Comparison of ENCODE assay signal across 22 cellular contexts in genomic region chr3:14818804-14819500, GRCh38. TPM values are rescaled to one million over a fixed set of nuclear protein-coding genes. Genes with fewer than 3 reads are reported as not detected.
DNase-seq lines count a peak whose midpoint lies in the region; ATAC-seq and TF ChIP-seq lines count a peak whose summit lies in the region.
"Had no signal": no experiment of that assay in that cellular context is flagged by ENCODE, and none has a peak within 500 bp of the region (broad histone marks: within the 10 kb centered on the region; RNA-seq: fewer than 3 reads in every experiment).

Gene FGD5, plus strand, starts transcription at chr3:14818962. Its CDS starts 110 bp downstream, at chr3:14819072.

- no peak for TF ChIP-seq POLR2A in adrenal gland (IDR thresholded peaks at IDR 0.05)

- H3K36me3 ChIP-seq in adrenal gland (replicated peaks in 1 of 2), result no peaks in the 10 kb centered on the region

- intact Hi-C loops in adrenal gland (cut with DNase I), result no loop called here
- intact Hi-C loops in Right ventricle myocardium superior (cut with DNase I), result no loop called here

- H3K27me3 Mint-ChIP-seq in type B pancreatic cell, result peaks cover 55% of the 10 kb centered on the region
- peaks cover 9% of the 10 kb centered on the region for H3K27me3 Mint-ChIP-seq in glutamatergic neuron (ENCODE audit: unreplicated experiment)
- peaks cover 39% of the 10 kb centered on the region for H3K27me3 Mint-ChIP-seq in activated CD4-positive, alpha-beta memory T cell treated with anti-CD3 and anti-CD28 coated beads, Interleukin-2, amount 10 ng/mL, durations not matched to agents 7 days and 5 days

- no peak within 1 kb of the TSS for H3K4me3 Mint-ChIP-seq in type B pancreatic cell
- no peak within 1 kb of the TSS for H3K4me3 Mint-ChIP-seq in glutamatergic neuron (ENCODE audit: unreplicated experiment)
- H3K4me3 Mint-ChIP-seq in activated CD4-positive, alpha-beta memory T cell treated with anti-CD3 and anti-CD28 coated beads, Interleukin-2, amount 10 ng/mL, durations not matched to agents 7 days and 5 days, result no peak within 1 kb of the TSS
- H3K4me3 Mint-ChIP-seq: activated B cell treated with CpG ODN at 0.5 μM for 24 hours; activated CD8-positive, alpha-beta T cell treated with anti-CD3 and anti-CD28 coated beads, Interleukin-2, amount 10 ng/mL, durations not matched to agents 7 days and 5 days; activated naive CD4-positive, alpha-beta T cell treated with anti-CD3 and anti-CD28 coated beads for 36 hours; CD4-positive, alpha-beta T cell had no signal

- no peaks in the 10 kb centered on the region for H3K9me3 ChIP-seq in adrenal gland (replicated peaks in 1 of 3)
- H3K9me3 ChIP-seq: psoas muscle had no signal

- no peak within 1 kb of the TSS for H3K4me3 ChIP-seq in adrenal gland
- H3K4me3 ChIP-seq: psoas muscle had no signal

- peaks cover 20% of the 10 kb centered on the region for H3K4me1 Mint-ChIP-seq in type B pancreatic cell (ENCODE audit: unreplicated experiment)
- H3K4me1 Mint-ChIP-seq in glutamatergic neuron (ENCODE audit: low read depth, unreplicated experiment), result peaks cover 14% of the 10 kb centered on the region
- no peaks in the 10 kb centered on the region for H3K4me1 Mint-ChIP-seq in activated CD4-positive, alpha-beta memory T cell treated with anti-CD3 and anti-CD28 coated beads, Interleukin-2, amount 10 ng/mL, durations not matched to agents 7 days and 5 days
- H3K4me1 Mint-ChIP-seq: activated B cell treated with CpG ODN at 0.5 μM for 24 hours had no signal

- H3K27ac Mint-ChIP-seq in type B pancreatic cell (no peak within 1 kb of the TSS), glutamatergic neuron (ENCODE audit: unreplicated experiment) (no peak within 1 kb of the TSS)
- H3K27ac Mint-ChIP-seq in activated CD4-positive, alpha-beta memory T cell treated with anti-CD3 and anti-CD28 coated beads, Interleukin-2, amount 10 ng/mL, durations not matched to agents 7 days and 5 days, result no peak within 1 kb of the TSS
- H3K27ac Mint-ChIP-seq: activated B cell treated with CpG ODN at 0.5 μM for 24 hours; activated CD8-positive, alpha-beta T cell treated with anti-CD3 and anti-CD28 coated beads, Interleukin-2, amount 10 ng/mL, durations not matched to agents 7 days and 5 days; activated naive CD4-positive, alpha-beta T cell treated with anti-CD3 and anti-CD28 coated beads for 36 hours; CD4-positive, alpha-beta T cell had no signal

- no peaks in the 10 kb centered on the region for H3K27me3 ChIP-seq in adrenal gland

- peaks cover 0 to 8% of the 10 kb centered on the region in 2 donors for H3K4me1 ChIP-seq in adrenal gland (replicated peaks in 1 of 2)
- H3K4me1 ChIP-seq: psoas muscle had no signal

- no peak for DNase-seq in adrenal gland
- no peak for DNase-seq in Right ventricle myocardium superior
- DNase-seq in mesenteric fat pad (ENCODE audit: low spot score), result peak; percentile 88
- DNase-seq in type B pancreatic cell (ENCODE audit: extremely low spot score, unreplicated experiment), result no peak
- DNase-seq in activated CD4-positive, alpha-beta T cell treated with anti-CD3 and anti-CD28 coated beads, Interleukin-2, amount 50 U/mL, for 48 hours, result no peak
- DNase-seq in glutamatergic neuron, result no peak
- DNase-seq in activated CD4-positive, alpha-beta memory T cell treated with anti-CD3 and anti-CD28 coated beads, Interleukin-2, amount 10 ng/mL, durations not matched to agents 7 days and 5 days, result no peak
- DNase-seq: activated B cell treated with CpG ODN at 0.5 μM for 24 hours; activated CD8-positive, alpha-beta T cell treated with anti-CD3 and anti-CD28 coated beads, Interleukin-2, amount 10 ng/mL, durations not matched to agents 7 days and 5 days; activated naive CD4-positive, alpha-beta T cell treated with anti-CD3 and anti-CD28 coated beads for 36 hours; activated T-cell treated with anti-CD3 and anti-CD28 coated beads, Interleukin-2, amount 50 U/mL, for 1 hour; CD4-positive, alpha-beta T cell; DMS153; effector memory CD4-positive, alpha-beta T cell; islet precursor cell; NCI-H1417 treated with DMSO at 0.1 percent for 48 hours; NCI-H510A treated with DMSO at 0.1 percent for 48 hours; stimulated activated CD4-positive, alpha-beta T cell treated with anti-CD3 and anti-CD28 coated beads, Interleukin-4, amount 100 ng/mL, for 24 hours had no signal

- H3K36me3 Mint-ChIP-seq in type B pancreatic cell, result no peaks in the 10 kb centered on the region
- H3K36me3 Mint-ChIP-seq in glutamatergic neuron (ENCODE audit: unreplicated experiment), result no peaks in the 10 kb centered on the region
- H3K36me3 Mint-ChIP-seq in activated CD4-positive, alpha-beta memory T cell treated with anti-CD3 and anti-CD28 coated beads, Interleukin-2, amount 10 ng/mL, durations not matched to agents 7 days and 5 days (ENCODE audit: low read depth), result no peaks in the 10 kb centered on the region

- H3K27ac ChIP-seq in adrenal gland, result no peak within 1 kb of the TSS
- H3K27ac ChIP-seq: psoas muscle had no signal

- POLR2A ChIA-PET in activated CD4-positive, alpha-beta memory T cell treated with anti-CD3 and anti-CD28 coated beads, Interleukin-2, amount 10 ng/mL, durations not matched to agents 7 days and 5 days (lab: Charles Lee), result no interaction called here

- 80 to 86% (median 84%) methylated on average over 24 to 25 of the region's 25 CpGs for WGBS in adrenal gland, 4 donors

- TF ChIP-seq CTCF in adrenal gland (IDR thresholded peaks at IDR 0.05), result no peak
- TF ChIP-seq CTCF in type B pancreatic cell (conservative IDR thresholded peaks at IDR 0.05), result no peak
- no peak for TF ChIP-seq CTCF in glutamatergic neuron (IDR thresholded peaks at IDR 0.05; ENCODE audit: partially characterized antibody, unreplicated experiment)

- ATAC-seq in Right ventricle myocardium superior (ENCODE audit: poor library complexity) (no peak), GM18498 (IDR thresholded peaks at IDR 0.05; ENCODE audit: unreplicated experiment) (no peak)
- ATAC-seq: activated CD8-positive, alpha-beta T cell treated with anti-CD3 and anti-CD28 coated beads, Interleukin-2, amount 10 ng/mL, durations not matched to agents 7 days and 5 days; psoas muscle; SK-N-SH treated with all-trans-retinoic acid at 6 μM for 48 hours had no signal

- CTCF ChIA-PET in activated CD4-positive, alpha-beta memory T cell treated with anti-CD3 and anti-CD28 coated beads, Interleukin-2, amount 10 ng/mL, durations not matched to agents 7 days and 5 days (lab: Charles Lee), result no interaction called here

- no peaks in the 10 kb centered on the region for H3K9me3 Mint-ChIP-seq in type B pancreatic cell
- H3K9me3 Mint-ChIP-seq in glutamatergic neuron (ENCODE audit: unreplicated experiment), result peaks cover 7% of the 10 kb centered on the region
- no peaks in the 10 kb centered on the region for H3K9me3 Mint-ChIP-seq in activated CD4-positive, alpha-beta memory T cell treated with anti-CD3 and anti-CD28 coated beads, Interleukin-2, amount 10 ng/mL, durations not matched to agents 7 days and 5 days
- H3K9me3 Mint-ChIP-seq: activated B cell treated with CpG ODN at 0.5 μM for 24 hours; activated naive CD4-positive, alpha-beta T cell treated with anti-CD3 and anti-CD28 coated beads for 36 hours; CD4-positive, alpha-beta T cell had no signal

RNA-seq across cellular contexts. Expression of gene FGD5, which starts in this region (rescaled TPM):
- total RNA-seq in adrenal gland, result 10 to 100 TPM in 7 of 8 donors, 1 to 10 TPM in 1; 8.9 to 21.4 (median 16.5) TPM
- 1 to 10 TPM; 4.9 to 9.3 (median 7.0) TPM for polyA plus RNA-seq in adrenal gland
- total RNA-seq in Right ventricle myocardium superior, result 15.2 TPM
- total RNA-seq in mesenteric fat pad, result 38.6 TPM
- 1.6 and 15.3 TPM in 2 replicates for total RNA-seq in type B pancreatic cell (ENCODE audit: low replicate concordance)
- total RNA-seq in glutamatergic neuron (ENCODE audit: unreplicated experiment), result 3.1 TPM
- total RNA-seq in activated CD4-positive, alpha-beta memory T cell treated with anti-CD3 and anti-CD28 coated beads, Interleukin-2, amount 10 ng/mL, durations not matched to agents 7 days and 5 days, result under 1 TPM in 1 of 2 experiments, not detected in 1; 0.10 TPM
- total RNA-seq: activated B cell treated with CpG ODN at 0.5 μM for 24 hours; activated naive CD4-positive, alpha-beta T cell treated with anti-CD3 and anti-CD28 coated beads for 36 hours; CD4-positive, alpha-beta T cell had no signal
- polyA plus RNA-seq: neural cell had no signal
